Comparison of ENCODE assay signal across 1 cellular context in genomic region chr3:69081583-69082262, GRCh38.
TF ChIP-seq lines count a peak whose summit lies in the region.

No MANE protein-coding gene starts in this region.

TF ChIP-seq in endothelial cell of umbilical vein, 7 proteins besides CTCF, POLR2A, EP300 and RAD21:
- TF ChIP-seq MAX (IDR thresholded peaks at IDR 0.05; ENCODE audit: insufficient read depth, insufficient read length) (no peak), FOS (IDR thresholded peaks at IDR 0.05; ENCODE audit: borderline replicate concordance, insufficient read depth, low read length) (peak; percentile 14), MYC (IDR thresholded peaks at IDR 0.05; ENCODE audit: low read depth, low read length) (no peak), EZH2 (IDR thresholded peaks at IDR 0.05; ENCODE audit: borderline replicate concordance, low read depth, low read length, severe bottlenecking) (no peak), JUN (IDR thresholded peaks at IDR 0.05; ENCODE audit: borderline replicate concordance, insufficient read depth, insufficient read length, low read depth) (peak; percentile 48), POLR2AphosphoS5 (IDR thresholded peaks at IDR 0.05; ENCODE audit: insufficient read depth, low read depth, low read length) (no peak), GATA2 (IDR thresholded peaks at IDR 0.05; ENCODE audit: insufficient read depth, insufficient read length, low read depth, low read length) (peak; percentile 84)
